In genomic region chr4:184268574-184269160, GRCh38 we compare ENCODE assay signal across 8 cellular contexts. TPM values are rescaled to one million over a fixed set of nuclear protein-coding genes. Genes with fewer than 3 reads are reported as not detected.
DNase-seq lines count a peak whose midpoint lies in the region; ATAC-seq and TF ChIP-seq lines count a peak whose summit lies in the region.

No MANE protein-coding gene starts in this region.

- intact Hi-C loops in upper lobe of right lung (cut with DNase I) = no loop called here

- ATAC-seq in stimulated activated naive CD8-positive, alpha-beta T cell treated with anti-CD3 and anti-CD28 coated beads, Interleukin-15, Interleukin-2, amounts not matched to agents 100 U/mL and 50 U/mL, for 24 hours = no peak
- ATAC-seq in upper lobe of right lung (no peak), HG02973 (IDR thresholded peaks at IDR 0.05; ENCODE audit: unreplicated experiment) (no peak)

- H3K36me3 ChIP-seq in upper lobe of right lung = no peaks in the 10 kb centered on the region

- H3K27ac Mint-ChIP-seq in stimulated activated naive CD8-positive, alpha-beta T cell treated with anti-CD3 and anti-CD28 coated beads, Interleukin-15, Interleukin-2, amounts not matched to agents 100 ng/mL and 50 ng/mL, for 24 hours = peak overlapping the region; percentile 98
- H3K27ac Mint-ChIP-seq in T-helper 2 cell treated with Interferon-gamma antibody and Interleukin-4, amounts not matched to agents 5 μg/mL and 100 μg/mL, for 36 hours = peak overlapping the region; percentile 95

- TF ChIP-seq CTCF in fibroblast of villous mesenchyme (IDR thresholded peaks at IDR 0.05; ENCODE audit: insufficient read depth, low read depth, low read length) = no peak
- TF ChIP-seq CTCF in upper lobe of right lung (IDR thresholded peaks at IDR 0.05) = no peak

- no peaks in the 10 kb centered on the region for H3K4me1 ChIP-seq in upper lobe of right lung

- no peak for DNase-seq in stimulated activated naive CD8-positive, alpha-beta T cell treated with anti-CD3 and anti-CD28 coated beads, Interleukin-15, Interleukin-2, amounts not matched to agents 100 U/mL and 50 U/mL, for 24 hours
- DNase-seq in T-helper 2 cell treated with Interferon-gamma antibody and Interleukin-4, amounts not matched to agents 5 μg/mL and 100 μg/mL, for 36 hours (ENCODE audit: low spot score) = no peak
- no peak for DNase-seq in fibroblast of villous mesenchyme (ENCODE audit: low read depth)
- no peak for DNase-seq in upper lobe of right lung
- DNase-seq in SW 1271 (lab: John Stamatoyannopoulos, UW) = no peak
- no peak for DNase-seq in T1000 (lab: John Stamatoyannopoulos, UW)

- H3K36me3 Mint-ChIP-seq in stimulated activated naive CD8-positive, alpha-beta T cell treated with anti-CD3 and anti-CD28 coated beads, Interleukin-15, Interleukin-2, amounts not matched to agents 100 ng/mL and 50 ng/mL, for 24 hours (ENCODE audit: low read depth) = no peaks in the 10 kb centered on the region
- H3K36me3 Mint-ChIP-seq in T-helper 2 cell treated with Interferon-gamma antibody and Interleukin-4, amounts not matched to agents 5 μg/mL and 100 μg/mL, for 36 hours (ENCODE audit: low read depth) = no peaks in the 10 kb centered on the region

- peaks cover 67% of the 10 kb centered on the region for H3K4me1 Mint-ChIP-seq in stimulated activated naive CD8-positive, alpha-beta T cell treated with anti-CD3 and anti-CD28 coated beads, Interleukin-15, Interleukin-2, amounts not matched to agents 100 ng/mL and 50 ng/mL, for 24 hours (ENCODE audit: low read depth)
- peaks cover 68% of the 10 kb centered on the region for H3K4me1 Mint-ChIP-seq in T-helper 2 cell treated with Interferon-gamma antibody and Interleukin-4, amounts not matched to agents 5 μg/mL and 100 μg/mL, for 36 hours (ENCODE audit: low read depth)

- no peaks in the 10 kb centered on the region for H3K9me3 ChIP-seq in upper lobe of right lung

- peak overlapping the region; percentile 86 for H3K4me3 Mint-ChIP-seq in stimulated activated naive CD8-positive, alpha-beta T cell treated with anti-CD3 and anti-CD28 coated beads, Interleukin-15, Interleukin-2, amounts not matched to agents 100 ng/mL and 50 ng/mL, for 24 hours
- H3K4me3 Mint-ChIP-seq in T-helper 2 cell treated with Interferon-gamma antibody and Interleukin-4, amounts not matched to agents 5 μg/mL and 100 μg/mL, for 36 hours = peak overlapping the region; percentile 77

- no peaks in the 10 kb centered on the region for H3K9me3 Mint-ChIP-seq in stimulated activated naive CD8-positive, alpha-beta T cell treated with anti-CD3 and anti-CD28 coated beads, Interleukin-15, Interleukin-2, amounts not matched to agents 100 ng/mL and 50 ng/mL, for 24 hours
- H3K9me3 Mint-ChIP-seq in T-helper 2 cell treated with Interferon-gamma antibody and Interleukin-4, amounts not matched to agents 5 μg/mL and 100 μg/mL, for 36 hours = no peaks in the 10 kb centered on the region

- H3K27me3 ChIP-seq in upper lobe of right lung = no peaks in the 10 kb centered on the region

- peak overlapping the region; percentile 84 for H3K27ac ChIP-seq in upper lobe of right lung

- H3K4me3 ChIP-seq in fibroblast of villous mesenchyme (ENCODE audit: low read depth, low read length) (peak overlapping the region; percentile 52), upper lobe of right lung (peak overlapping the region; percentile 26)

- no peaks in the 10 kb centered on the region for H3K27me3 Mint-ChIP-seq in stimulated activated naive CD8-positive, alpha-beta T cell treated with anti-CD3 and anti-CD28 coated beads, Interleukin-15, Interleukin-2, amounts not matched to agents 100 ng/mL and 50 ng/mL, for 24 hours
- no peaks in the 10 kb centered on the region for H3K27me3 Mint-ChIP-seq in T-helper 2 cell treated with Interferon-gamma antibody and Interleukin-4, amounts not matched to agents 5 μg/mL and 100 μg/mL, for 36 hours (ENCODE audit: low read depth)

RNA-seq across cellular contexts. Expression of gene ENPP6, which starts 51.0 kb away (rescaled TPM):
- total RNA-seq in fibroblast of villous mesenchyme = not detected in 2 replicates
- total RNA-seq in upper lobe of right lung = 0.12 TPM
